16 cellular contexts compared by ENCODE assay signal in genomic region chr18:79868168-79868784, GRCh38.
"Had no signal": no experiment of that assay in that cellular context is flagged by ENCODE, and none has a peak within 500 bp of the region (broad histone marks: within the 10 kb centered on the region; RNA-seq: fewer than 3 reads in every experiment).

No MANE protein-coding gene starts in this region.

- ATAC-seq: activated CD4-positive, CD25-positive, alpha-beta regulatory T cell treated with anti-CD3 and anti-CD28 coated beads, Interleukin-2, amount 50 U/mL, for 24 hours; activated CD8-positive, alpha-beta T cell treated with anti-CD3 and anti-CD28 coated beads for 36 hours; activated naive CD4-positive, alpha-beta T cell treated with anti-CD3 and anti-CD28 coated beads, Interleukin-2, amount 50 U/mL, for 72 hours; natural killer cell had no signal

- H3K4me1 ChIP-seq: tibial nerve had no signal

- H3K27ac ChIP-seq: brain microvascular endothelial cell, ovary, skin epidermis, tibial nerve had no signal

- H3K4me1 Mint-ChIP-seq: natural killer cell had no signal

- H3K36me3 Mint-ChIP-seq: activated naive CD4-positive, alpha-beta T cell treated with anti-CD3 and anti-CD28 coated beads, Interleukin-2, amount 50 U/mL, for 72 hours; natural killer cell had no signal

- H3K27me3 ChIP-seq: brain microvascular endothelial cell, ovary had no signal

- DNase-seq: activated CD8-positive, alpha-beta T cell treated with anti-CD3 and anti-CD28 coated beads for 36 hours; activated T-cell treated with anti-CD3 and anti-CD28 coated beads for 4 hours; amniotic stem cell; brain microvascular endothelial cell; cerebellar nuclear complex; dermis blood vessel endothelial cell; erythroblast; mammary epithelial cell; natural killer cell; ovary; SW 1271 had no signal

- H3K27ac Mint-ChIP-seq: activated CD8-positive, alpha-beta T cell treated with anti-CD3 and anti-CD28 coated beads for 36 hours; activated naive CD4-positive, alpha-beta T cell treated with anti-CD3 and anti-CD28 coated beads, Interleukin-2, amount 50 U/mL, for 72 hours; natural killer cell; T-helper 2 cell treated with Interferon-gamma antibody and Interleukin-4, amounts not matched to agents 5 μg/mL and 100 μg/mL, for 36 hours had no signal

- H3K4me3 Mint-ChIP-seq: activated CD8-positive, alpha-beta T cell treated with anti-CD3 and anti-CD28 coated beads for 36 hours; natural killer cell; T-helper 2 cell treated with Interferon-gamma antibody and Interleukin-4, amounts not matched to agents 5 μg/mL and 100 μg/mL, for 36 hours had no signal

- H3K36me3 ChIP-seq: brain microvascular endothelial cell, ovary, tibial nerve had no signal

- H3K27me3 Mint-ChIP-seq: activated CD8-positive, alpha-beta T cell treated with anti-CD3 and anti-CD28 coated beads for 36 hours had no signal

- H3K4me3 ChIP-seq: ovary, skin epidermis, tibial nerve had no signal

- H3K9me3 Mint-ChIP-seq: activated CD8-positive, alpha-beta T cell treated with anti-CD3 and anti-CD28 coated beads for 36 hours; activated naive CD4-positive, alpha-beta T cell treated with anti-CD3 and anti-CD28 coated beads, Interleukin-2, amount 50 U/mL, for 72 hours; natural killer cell; T-helper 2 cell treated with Interferon-gamma antibody and Interleukin-4, amounts not matched to agents 5 μg/mL and 100 μg/mL, for 36 hours had no signal

- H3K9me3 ChIP-seq: ovary had no signal
